Comparison of ENCODE assay signal across 8 cellular contexts in genomic region chr4:80072607-80073361, GRCh38. TPM values are rescaled to one million over a fixed set of nuclear protein-coding genes. Genes with fewer than 3 reads are reported as not detected.
A peak's percentile ranks its signal among the peaks of the same experiment; 100 is the strongest.
DNase-seq lines count a peak whose midpoint lies in the region; ATAC-seq and TF ChIP-seq lines count a peak whose summit lies in the region.

ANTXR2 (minus strand) TSS chr4:80073229; CDS start chr4:80072560, 669 bp downstream.

- H3K36me3 Mint-ChIP-seq in natural killer cell, result no peaks in the 10 kb centered on the region

- H3K27me3 Mint-ChIP-seq in natural killer cell (ENCODE audit: low read depth in 2 of 2), result peaks cover 0 to 2% of the 10 kb centered on the region in 2 donors
- peaks cover 9% of the 10 kb centered on the region for H3K27me3 Mint-ChIP-seq in stimulated activated naive CD8-positive, alpha-beta T cell treated with anti-CD3 and anti-CD28 coated beads, Interleukin-15, amount 100 ng/mL, for 72 hours

- TF ChIP-seq CTCF in Peyer's patch (IDR thresholded peaks at IDR 0.05) (peak in 2 of 6 experiments; percentile 16 to 22), fibroblast of mammary gland (conservative IDR thresholded peaks at IDR 0.05; ENCODE audit: control insufficient read depth, insufficient read depth, low read depth, low read length) (no peak), natural killer cell (IDR thresholded peaks at IDR 0.05) (no peak)

- H3K4me1 ChIP-seq in Peyer's patch, result peaks cover 0 to 24% (median 0%) of the 10 kb centered on the region in 4 donors

- peaks cover 21 to 32% of the 10 kb centered on the region in 2 donors for H3K4me1 Mint-ChIP-seq in natural killer cell
- peaks cover 66% of the 10 kb centered on the region for H3K4me1 Mint-ChIP-seq in stimulated activated naive CD8-positive, alpha-beta T cell treated with anti-CD3 and anti-CD28 coated beads, Interleukin-15, amount 100 ng/mL, for 72 hours

- peaks cover 0 to 8% (median 0%) of the 10 kb centered on the region in 3 donors for H3K36me3 ChIP-seq in Peyer's patch

- intact Hi-C loops in natural killer cell (cut with micrococcal nuclease), result loop anchor here (2.0 kb wide), 1 partner anchor 14 kb away; no protein-coding TSS in a partner anchor

- ATAC-seq in GM19455 (IDR thresholded peaks at IDR 0.05; ENCODE audit: unreplicated experiment) (peak; percentile 71), HG03571 (IDR thresholded peaks at IDR 0.05; ENCODE audit: unreplicated experiment) (peak; percentile 59), natural killer cell (peak; percentile 79 to 86 (median 83))
- peak; percentile 80 for ATAC-seq in stimulated activated naive CD8-positive, alpha-beta T cell treated with anti-CD3 and anti-CD28 coated beads, Interleukin-15, amount 100 ng/mL, for 72 hours

- H3K4me3 ChIP-seq in Peyer's patch, result peak within 1 kb of the TSS; percentile 73 to 96 (median 74)
- H3K4me3 ChIP-seq in fibroblast of mammary gland (ENCODE audit: control insufficient read depth, low read depth, low read length), result peak within 1 kb of the TSS; percentile 88

- H3K9me3 Mint-ChIP-seq in natural killer cell, result no peaks in the 10 kb centered on the region
- H3K9me3 Mint-ChIP-seq in stimulated activated naive CD8-positive, alpha-beta T cell treated with anti-CD3 and anti-CD28 coated beads, Interleukin-15, amount 100 ng/mL, for 72 hours, result no peaks in the 10 kb centered on the region

- peak within 1 kb of the TSS; percentile 71 to 91 for H3K27ac Mint-ChIP-seq in natural killer cell
- H3K27ac Mint-ChIP-seq in stimulated activated naive CD8-positive, alpha-beta T cell treated with anti-CD3 and anti-CD28 coated beads, Interleukin-15, amount 100 ng/mL, for 72 hours, result peak within 1 kb of the TSS; percentile 94 to 96

- TF ChIP-seq POLR2A in Peyer's patch (IDR thresholded peaks at IDR 0.05), result peak; percentile 90 to 91

- no peaks in the 10 kb centered on the region for H3K27me3 ChIP-seq in Peyer's patch

- peak within 1 kb of the TSS; percentile 95 for H3K4me3 Mint-ChIP-seq in natural killer cell
- H3K4me3 Mint-ChIP-seq in stimulated activated naive CD8-positive, alpha-beta T cell treated with anti-CD3 and anti-CD28 coated beads, Interleukin-15, amount 100 ng/mL, for 72 hours, result peak within 1 kb of the TSS; percentile 92 to 99

- peak; percentile 80 for DNase-seq in COLO668 (lab: John Stamatoyannopoulos, UW; ENCODE audit: unreplicated experiment)
- DNase-seq in Peyer's patch, result peak; percentile 78 to 94 (median 93)
- DNase-seq in activated T-helper 1 cell treated with anti-CD3 and anti-CD28 coated beads, Interleukin-2, amount 50 U/mL, for 16 hours (ENCODE audit: low read depth in 1 of 2, low spot score in 1 of 2), result peak; percentile 38 to 49
- peak; percentile 98 for DNase-seq in fibroblast of mammary gland (ENCODE audit: low read depth)
- DNase-seq in natural killer cell, result peak; percentile 50
- peak; percentile 46 to 62 for DNase-seq in stimulated activated naive CD8-positive, alpha-beta T cell treated with anti-CD3 and anti-CD28 coated beads, Interleukin-15, amount 100 ng/mL, for 72 hours

- H3K9me3 ChIP-seq in Peyer's patch, result no peaks in the 10 kb centered on the region

- H3K27ac ChIP-seq in Peyer's patch, result peak within 1 kb of the TSS; percentile 90 to 96 (median 90)

RNA-seq across cellular contexts. Expression of gene ANTXR2, which starts in this region (rescaled TPM):
- 10 to 100 TPM; 33.5 to 57.8 (median 47.3) TPM for total RNA-seq in Peyer's patch
- total RNA-seq in natural killer cell, result 10 to 100 TPM in 1 of 3 donors, 1 to 10 TPM in 2; 7.8 to 28.3 (median 10.0) TPM

Comparison
In these comparisons a context has a peak if more than half of its experiments do, and no peak if none do; other contexts are left out.
1. Peak in every context shown above with its lines: DNase-seq, ATAC-seq, H3K4me3 ChIP-seq and H3K27ac ChIP-seq.
2. DNase-seq: peak in every context shown above with its lines; median percentile 98 in fibroblast of mammary gland; 93 in Peyer's patch; 80 in COLO668; 54 in stimulated activated naive CD8-positive, alpha-beta T cell treated with anti-CD3 and anti-CD28 coated beads, Interleukin-15, amount 100 ng/mL, for 72 hours; 50 in natural killer cell; 44 in activated T-helper 1 cell treated with anti-CD3 and anti-CD28 coated beads, Interleukin-2, amount 50 U/mL, for 16 hours.